ENCODE assay signal across 1 cellular context in the genomic region with DNA sequence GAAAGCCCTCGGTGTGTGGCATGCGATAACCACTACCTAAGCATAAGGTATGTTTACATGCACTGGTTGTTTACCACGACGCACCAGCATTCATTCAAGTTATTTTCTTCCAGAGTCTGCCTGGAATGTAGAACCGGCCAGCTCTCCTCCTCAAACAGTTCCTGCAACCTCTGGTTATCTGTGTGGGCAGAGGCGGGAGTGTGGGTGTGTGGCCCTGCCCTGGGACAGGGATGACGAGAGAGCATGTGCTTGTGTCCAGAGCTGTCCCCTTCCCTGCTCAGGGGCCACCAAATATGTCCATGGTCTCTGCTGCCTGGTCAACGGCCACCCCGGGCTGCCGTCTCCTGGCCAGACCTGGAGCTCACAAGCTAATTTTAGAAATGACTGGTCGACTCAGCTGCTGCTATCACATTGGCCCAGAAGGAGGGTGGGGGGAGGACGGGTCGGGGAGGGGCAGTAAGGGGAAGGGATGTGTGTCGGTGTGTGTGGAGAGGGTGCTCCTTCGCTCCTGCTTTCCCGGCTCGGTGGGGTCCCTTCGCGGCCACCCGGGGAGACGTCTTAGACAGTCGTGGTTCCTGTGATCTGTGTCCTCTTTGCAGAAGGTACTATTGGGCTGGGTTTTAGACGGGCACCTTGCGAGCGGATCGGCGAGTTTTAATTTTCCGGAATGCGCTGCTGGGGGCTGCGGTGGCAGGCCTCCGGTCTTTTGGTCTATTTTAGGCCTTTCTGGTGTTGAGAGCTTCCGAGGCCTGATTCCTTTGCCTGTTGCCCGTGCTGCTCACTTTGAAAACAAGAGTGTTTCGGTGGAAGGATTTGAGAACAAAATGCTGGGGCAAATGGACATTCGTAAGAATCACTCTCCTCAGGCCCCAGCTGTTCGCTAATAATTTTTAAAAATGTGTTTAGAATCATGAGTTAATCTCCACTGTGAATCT.
TF ChIP-seq lines count a peak whose summit lies in the region.

TSS of gene MYO18B (plus strand) at position 497 of the 935 bp plus-strand sequence. CDS start 18,905 bp downstream, outside the sequence.

TF ChIP-seq in HepG2, 621 proteins besides CTCF, POLR2A, EP300 and RAD21:
- TF ChIP-seq, protein P1, sequence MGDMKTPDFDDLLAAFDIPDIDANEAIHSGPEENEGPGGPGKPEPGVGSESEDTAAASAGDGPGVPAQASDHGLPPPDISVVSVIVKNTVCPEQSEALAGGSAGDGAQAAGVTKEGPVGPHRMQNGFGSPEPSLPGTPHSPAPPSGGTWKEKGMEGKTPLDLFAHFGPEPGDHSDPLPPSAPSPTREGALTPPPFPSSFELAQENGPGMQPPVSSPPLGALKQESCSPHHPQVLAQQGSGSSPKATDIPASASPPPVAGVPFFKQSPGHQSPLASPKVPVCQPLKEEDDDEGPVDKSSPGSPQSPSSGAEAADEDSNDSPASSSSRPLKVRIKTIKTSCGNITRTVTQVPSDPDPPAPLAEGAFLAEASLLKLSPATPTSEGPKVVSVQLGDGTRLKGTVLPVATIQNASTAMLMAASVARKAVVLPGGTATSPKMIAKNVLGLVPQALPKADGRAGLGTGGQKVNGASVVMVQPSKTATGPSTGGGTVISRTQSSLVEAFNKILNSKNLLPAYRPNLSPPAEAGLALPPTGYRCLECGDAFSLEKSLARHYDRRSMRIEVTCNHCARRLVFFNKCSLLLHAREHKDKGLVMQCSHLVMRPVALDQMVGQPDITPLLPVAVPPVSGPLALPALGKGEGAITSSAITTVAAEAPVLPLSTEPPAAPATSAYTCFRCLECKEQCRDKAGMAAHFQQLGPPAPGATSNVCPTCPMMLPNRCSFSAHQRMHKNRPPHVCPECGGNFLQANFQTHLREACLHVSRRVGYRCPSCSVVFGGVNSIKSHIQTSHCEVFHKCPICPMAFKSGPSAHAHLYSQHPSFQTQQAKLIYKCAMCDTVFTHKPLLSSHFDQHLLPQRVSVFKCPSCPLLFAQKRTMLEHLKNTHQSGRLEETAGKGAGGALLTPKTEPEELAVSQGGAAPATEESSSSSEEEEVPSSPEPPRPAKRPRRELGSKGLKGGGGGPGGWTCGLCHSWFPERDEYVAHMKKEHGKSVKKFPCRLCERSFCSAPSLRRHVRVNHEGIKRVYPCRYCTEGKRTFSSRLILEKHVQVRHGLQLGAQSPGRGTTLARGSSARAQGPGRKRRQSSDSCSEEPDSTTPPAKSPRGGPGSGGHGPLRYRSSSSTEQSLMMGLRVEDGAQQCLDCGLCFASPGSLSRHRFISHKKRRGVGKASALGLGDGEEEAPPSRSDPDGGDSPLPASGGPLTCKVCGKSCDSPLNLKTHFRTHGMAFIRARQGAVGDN (CRISPR knock-in tag; IDR thresholded peaks at IDR 0.05): peak; percentile 56
- TF ChIP-seq SALL1 (CRISPR knock-in tag; IDR thresholded peaks at IDR 0.05): peak; percentile 24; the same call in 1 of the 2 replicates
- TF ChIP-seq FOXP4 (CRISPR knock-in tag; IDR thresholded peaks at IDR 0.05): no peak
